Comparison of ENCODE assay signal across 1 cellular context in the genomic region with DNA sequence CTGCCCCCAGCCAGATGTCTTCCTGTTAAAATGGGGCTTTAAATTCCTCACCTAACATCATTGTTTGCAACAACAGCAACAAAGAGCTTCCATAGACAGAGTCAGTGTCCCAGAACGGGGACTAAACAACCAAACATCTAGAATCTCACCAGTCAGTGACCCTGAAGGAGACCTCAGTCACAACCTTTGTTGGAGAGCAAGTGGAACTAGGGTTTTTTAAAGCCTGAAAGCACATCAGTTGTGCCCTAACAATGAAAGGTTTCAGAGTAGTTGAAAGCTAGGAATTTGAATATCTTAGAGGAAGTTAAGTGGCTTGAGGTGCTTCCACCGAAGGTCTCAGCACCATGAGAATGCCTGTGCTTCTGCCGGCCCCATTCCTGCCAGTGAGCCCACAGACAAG.
TF ChIP-seq lines count a peak whose summit lies in the region.

No MANE protein-coding gene starts in this region.

TF ChIP-seq in GM23338, 12 proteins besides CTCF, POLR2A, EP300 and RAD21 (continued from another document):
- TF ChIP-seq, protein P1, sequence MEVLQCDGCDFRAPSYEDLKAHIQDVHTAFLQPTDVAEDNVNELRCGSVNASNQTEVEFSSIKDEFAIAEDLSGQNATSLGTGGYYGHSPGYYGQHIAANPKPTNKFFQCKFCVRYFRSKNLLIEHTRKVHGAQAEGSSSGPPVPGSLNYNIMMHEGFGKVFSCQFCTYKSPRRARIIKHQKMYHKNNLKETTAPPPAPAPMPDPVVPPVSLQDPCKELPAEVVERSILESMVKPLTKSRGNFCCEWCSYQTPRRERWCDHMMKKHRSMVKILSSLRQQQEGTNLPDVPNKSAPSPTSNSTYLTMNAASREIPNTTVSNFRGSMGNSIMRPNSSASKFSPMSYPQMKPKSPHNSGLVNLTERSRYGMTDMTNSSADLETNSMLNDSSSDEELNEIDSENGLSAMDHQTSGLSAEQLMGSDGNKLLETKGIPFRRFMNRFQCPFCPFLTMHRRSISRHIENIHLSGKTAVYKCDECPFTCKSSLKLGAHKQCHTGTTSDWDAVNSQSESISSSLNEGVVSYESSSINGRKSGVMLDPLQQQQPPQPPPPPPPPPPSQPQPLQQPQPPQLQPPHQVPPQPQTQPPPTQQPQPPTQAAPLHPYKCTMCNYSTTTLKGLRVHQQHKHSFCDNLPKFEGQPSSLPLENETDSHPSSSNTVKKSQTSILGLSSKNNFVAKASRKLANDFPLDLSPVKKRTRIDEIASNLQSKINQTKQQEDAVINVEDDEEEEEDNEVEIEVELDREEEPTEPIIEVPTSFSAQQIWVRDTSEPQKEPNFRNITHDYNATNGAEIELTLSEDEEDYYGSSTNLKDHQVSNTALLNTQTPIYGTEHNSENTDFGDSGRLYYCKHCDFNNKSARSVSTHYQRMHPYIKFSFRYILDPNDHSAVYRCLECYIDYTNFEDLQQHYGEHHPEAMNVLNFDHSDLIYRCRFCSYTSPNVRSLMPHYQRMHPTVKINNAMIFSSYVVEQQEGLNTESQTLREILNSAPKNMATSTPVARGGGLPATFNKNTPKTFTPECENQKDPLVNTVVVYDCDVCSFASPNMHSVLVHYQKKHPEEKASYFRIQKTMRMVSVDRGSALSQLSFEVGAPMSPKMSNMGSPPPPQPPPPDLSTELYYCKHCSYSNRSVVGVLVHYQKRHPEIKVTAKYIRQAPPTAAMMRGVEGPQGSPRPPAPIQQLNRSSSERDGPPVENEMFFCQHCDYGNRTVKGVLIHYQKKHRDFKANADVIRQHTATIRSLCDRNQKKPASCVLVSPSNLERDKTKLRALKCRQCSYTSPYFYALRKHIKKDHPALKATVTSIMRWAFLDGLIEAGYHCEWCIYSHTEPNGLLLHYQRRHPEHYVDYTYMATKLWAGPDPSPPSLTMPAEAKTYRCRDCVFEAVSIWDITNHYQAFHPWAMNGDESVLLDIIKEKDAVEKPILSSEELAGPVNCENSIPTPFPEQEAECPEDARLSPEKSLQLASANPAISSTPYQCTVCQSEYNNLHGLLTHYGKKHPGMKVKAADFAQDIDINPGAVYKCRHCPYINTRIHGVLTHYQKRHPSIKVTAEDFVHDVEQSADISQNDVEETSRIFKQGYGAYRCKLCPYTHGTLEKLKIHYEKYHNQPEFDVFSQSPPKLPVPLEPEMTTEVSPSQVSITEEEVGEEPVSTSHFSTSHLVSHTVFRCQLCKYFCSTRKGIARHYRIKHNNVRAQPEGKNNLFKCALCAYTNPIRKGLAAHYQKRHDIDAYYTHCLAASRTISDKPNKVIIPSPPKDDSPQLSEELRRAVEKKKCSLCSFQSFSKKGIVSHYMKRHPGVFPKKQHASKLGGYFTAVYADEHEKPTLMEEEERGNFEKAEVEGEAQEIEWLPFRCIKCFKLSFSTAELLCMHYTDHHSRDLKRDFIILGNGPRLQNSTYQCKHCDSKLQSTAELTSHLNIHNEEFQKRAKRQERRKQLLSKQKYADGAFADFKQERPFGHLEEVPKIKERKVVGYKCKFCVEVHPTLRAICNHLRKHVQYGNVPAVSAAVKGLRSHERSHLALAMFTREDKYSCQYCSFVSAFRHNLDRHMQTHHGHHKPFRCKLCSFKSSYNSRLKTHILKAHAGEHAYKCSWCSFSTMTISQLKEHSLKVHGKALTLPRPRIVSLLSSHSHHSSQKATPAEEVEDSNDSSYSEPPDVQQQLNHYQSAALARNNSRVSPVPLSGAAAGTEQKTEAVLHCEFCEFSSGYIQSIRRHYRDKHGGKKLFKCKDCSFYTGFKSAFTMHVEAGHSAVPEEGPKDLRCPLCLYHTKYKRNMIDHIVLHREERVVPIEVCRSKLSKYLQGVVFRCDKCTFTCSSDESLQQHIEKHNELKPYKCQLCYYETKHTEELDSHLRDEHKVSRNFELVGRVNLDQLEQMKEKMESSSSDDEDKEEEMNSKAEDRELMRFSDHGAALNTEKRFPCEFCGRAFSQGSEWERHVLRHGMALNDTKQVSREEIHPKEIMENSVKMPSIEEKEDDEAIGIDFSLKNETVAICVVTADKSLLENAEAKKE (CRISPR knock-in tag; IDR thresholded peaks at IDR 0.05), result 0 out of 2 replicates have a peak, but pooled peaks have one; percentile 39
- TF ChIP-seq STAT1 (IDR thresholded peaks at IDR 0.05; ENCODE audit: unreplicated experiment), result no peak
TF ChIP-seq in GM23338: peak in this region for 1.
